In genomic region chr22:36238348-36239149, GRCh38 we compare ENCODE assay signal across 8 cellular contexts. TPM values are rescaled to one million over a fixed set of nuclear protein-coding genes. Genes with fewer than 3 reads are reported as not detected.
DNase-seq lines count a peak whose midpoint lies in the region; ATAC-seq and TF ChIP-seq lines count a peak whose summit lies in the region.

No MANE protein-coding gene starts in this region.

- H3K9me3 ChIP-seq in left ventricle myocardium inferior (replicated peaks) (no peaks in the 10 kb centered on the region), skeletal muscle satellite cell (replicated peaks; ENCODE audit: low read length) (no peaks in the 10 kb centered on the region)

- H3K27me3 ChIP-seq in left ventricle myocardium inferior (ENCODE audit: low read depth): no peaks in the 10 kb centered on the region
- no peaks in the 10 kb centered on the region for H3K27me3 ChIP-seq in skeletal muscle satellite cell (ENCODE audit: control insufficient read depth, insufficient read depth, low read length)

- peaks cover 0 to 5% (median 4%) of the 10 kb centered on the region in 7 donors for H3K9me3 Mint-ChIP-seq in CD14-positive monocyte
- H3K9me3 Mint-ChIP-seq in activated T-helper 1 cell treated with anti-CD3 and anti-CD28 coated beads, Interleukin-12 subunit alpha, Interleukin-12 subunit beta, Interleukin-2, Interleukin-4 antibody, amounts not matched to agents 30 ng/mL and 10 ng/mL and 1 ng/mL, durations not matched to agents 14 hours and 24 hours and 36 hours: peaks cover 16% of the 10 kb centered on the region

- peak overlapping the region; percentile 93 for H3K27ac ChIP-seq in left ventricle myocardium inferior (replicated peaks)

- intact Hi-C loops in CD14-positive monocyte (cut with micrococcal nuclease): no loop called here
- intact Hi-C loops in activated T-helper 1 cell treated with anti-CD3 and anti-CD28 coated beads, Interleukin-12 subunit alpha, Interleukin-12 subunit beta, Interleukin-2, Interleukin-4 antibody, amounts not matched to agents 30 ng/mL and 10 ng/mL and 1 ng/mL, durations not matched to agents 14 hours and 24 hours and 36 hours (cut with micrococcal nuclease): loop anchor here (1.0 to 10.0 kb wide), 9 partner anchors 16 to 590 kb away; partner anchors contain the start of genes APOL3, APOL6, EIF3D and FOXRED2
- intact Hi-C loops in left ventricle myocardium inferior (cut with micrococcal nuclease): no loop called here

- DNase-seq in CD14-positive monocyte (ENCODE audit: low spot score): peak; percentile 41
- no peak for DNase-seq in activated T-helper 1 cell treated with anti-CD3 and anti-CD28 coated beads, Interleukin-12 subunit alpha, Interleukin-12 subunit beta, Interleukin-2, Interleukin-4 antibody, amounts not matched to agents 30 ng/mL and 10 ng/mL and 1 ng/mL, durations not matched to agents 14 hours and 24 hours and 36 hours (ENCODE audit: low spot score)
- DNase-seq in left ventricle myocardium inferior: no peak
- DNase-seq in NCI-H2029 (lab: John Stamatoyannopoulos, UW): no peak
- DNase-seq in anterior cingulate cortex (lab: John Stamatoyannopoulos, UW): no peak

- ATAC-seq in HG03064 (IDR thresholded peaks at IDR 0.05; ENCODE audit: low read depth, unreplicated experiment) (peak; percentile 17), GM21515 (IDR thresholded peaks at IDR 0.05; ENCODE audit: unreplicated experiment) (no peak)

- H3K27ac Mint-ChIP-seq in CD14-positive monocyte: peak overlapping the region; percentile 94 to 96 (median 95)
- H3K27ac Mint-ChIP-seq in activated T-helper 1 cell treated with anti-CD3 and anti-CD28 coated beads, Interleukin-12 subunit alpha, Interleukin-12 subunit beta, Interleukin-2, Interleukin-4 antibody, amounts not matched to agents 30 ng/mL and 10 ng/mL and 1 ng/mL, durations not matched to agents 14 hours and 24 hours and 36 hours: peak overlapping the region; percentile 97

- H3K4me3 Mint-ChIP-seq in CD14-positive monocyte: peak overlapping the region; percentile 95 to 98
- peak overlapping the region; percentile 99 for H3K4me3 Mint-ChIP-seq in activated T-helper 1 cell treated with anti-CD3 and anti-CD28 coated beads, Interleukin-12 subunit alpha, Interleukin-12 subunit beta, Interleukin-2, Interleukin-4 antibody, amounts not matched to agents 30 ng/mL and 10 ng/mL and 1 ng/mL, durations not matched to agents 14 hours and 24 hours and 36 hours

- H3K36me3 ChIP-seq in left ventricle myocardium inferior: peaks cover 6% of the 10 kb centered on the region
- peaks cover 4% of the 10 kb centered on the region for H3K36me3 ChIP-seq in skeletal muscle satellite cell (ENCODE audit: insufficient read depth, low read length)

- H3K4me1 ChIP-seq in left ventricle myocardium inferior: peaks cover 66% of the 10 kb centered on the region
- peaks cover 28% of the 10 kb centered on the region for H3K4me1 ChIP-seq in skeletal muscle satellite cell (ENCODE audit: control insufficient read depth, insufficient read depth, low read length)

- peak overlapping the region; percentile 100 for H3K4me2 ChIP-seq in skeletal muscle satellite cell (ENCODE audit: low read length)

- H3K4me1 Mint-ChIP-seq in CD14-positive monocyte: peaks cover 48% of the 10 kb centered on the region
- H3K4me1 Mint-ChIP-seq in activated T-helper 1 cell treated with anti-CD3 and anti-CD28 coated beads, Interleukin-12 subunit alpha, Interleukin-12 subunit beta, Interleukin-2, Interleukin-4 antibody, amounts not matched to agents 30 ng/mL and 10 ng/mL and 1 ng/mL, durations not matched to agents 14 hours and 24 hours and 36 hours (ENCODE audit: low read depth): peaks cover 65% of the 10 kb centered on the region

- TF ChIP-seq CTCF in CD14-positive monocyte (IDR thresholded peaks at IDR 0.05) (no peak), left ventricle myocardium inferior (IDR thresholded peaks at IDR 0.05; ENCODE audit: borderline replicate concordance) (no peak)

- peaks cover 35 to 36% of the 10 kb centered on the region in 2 donors for H3K36me3 Mint-ChIP-seq in CD14-positive monocyte
- H3K36me3 Mint-ChIP-seq in activated T-helper 1 cell treated with anti-CD3 and anti-CD28 coated beads, Interleukin-12 subunit alpha, Interleukin-12 subunit beta, Interleukin-2, Interleukin-4 antibody, amounts not matched to agents 30 ng/mL and 10 ng/mL and 1 ng/mL, durations not matched to agents 14 hours and 24 hours and 36 hours (ENCODE audit: low read depth): peaks cover 45% of the 10 kb centered on the region

- H3K27me3 Mint-ChIP-seq in CD14-positive monocyte (ENCODE audit: low read depth in 3 of 3): peaks cover 0 to 2% (median 0%) of the 10 kb centered on the region in 3 donors
- H3K27me3 Mint-ChIP-seq in activated T-helper 1 cell treated with anti-CD3 and anti-CD28 coated beads, Interleukin-12 subunit alpha, Interleukin-12 subunit beta, Interleukin-2, Interleukin-4 antibody, amounts not matched to agents 30 ng/mL and 10 ng/mL and 1 ng/mL, durations not matched to agents 14 hours and 24 hours and 36 hours (ENCODE audit: insufficient read depth): no peaks in the 10 kb centered on the region

- H3K4me3 ChIP-seq in left ventricle myocardium inferior (peak overlapping the region; percentile 74), skeletal muscle satellite cell (ENCODE audit: low read length) (peak overlapping the region; percentile 79)

- H3K9ac ChIP-seq in skeletal muscle satellite cell (ENCODE audit: low read depth, low read length): peak overlapping the region; percentile 84

RNA-seq across cellular contexts. Expression of gene APOL2, which starts 0.8 kb away (rescaled TPM):
- polyA plus RNA-seq in CD14-positive monocyte: 10 to 100 TPM; 12.6 to 13.2 TPM
- 54.4 and 62.2 TPM in 2 replicates for total RNA-seq in activated T-helper 1 cell treated with anti-CD3 and anti-CD28 coated beads, Interleukin-12 subunit alpha, Interleukin-12 subunit beta, Interleukin-2, Interleukin-4 antibody, amounts not matched to agents 30 ng/mL and 10 ng/mL and 1 ng/mL, durations not matched to agents 14 hours and 24 hours and 36 hours
- total RNA-seq in left ventricle myocardium inferior: 69.6 TPM
- 28.4 and 36.5 TPM in 2 replicates for total RNA-seq in skeletal muscle satellite cell (2012; rRNA removed)

RNA-seq across cellular contexts. Expression of gene APOL1, which starts 14.4 kb away (rescaled TPM):
- 1 to 10 TPM; 3.4 to 6.1 TPM for polyA plus RNA-seq in CD14-positive monocyte
- total RNA-seq in activated T-helper 1 cell treated with anti-CD3 and anti-CD28 coated beads, Interleukin-12 subunit alpha, Interleukin-12 subunit beta, Interleukin-2, Interleukin-4 antibody, amounts not matched to agents 30 ng/mL and 10 ng/mL and 1 ng/mL, durations not matched to agents 14 hours and 24 hours and 36 hours: 36.7 and 37.1 TPM in 2 replicates
- total RNA-seq in left ventricle myocardium inferior: 15.2 TPM
- 4.4 and 4.6 TPM in 2 replicates for total RNA-seq in skeletal muscle satellite cell (2012; rRNA removed)

RNA-seq across cellular contexts. Expression of gene APOL4, which starts 36.9 kb away (rescaled TPM):
- 1 to 10 TPM in 1 of 2 donors, under 1 TPM in 1; 0.71 to 1.4 TPM for polyA plus RNA-seq in CD14-positive monocyte
- total RNA-seq in activated T-helper 1 cell treated with anti-CD3 and anti-CD28 coated beads, Interleukin-12 subunit alpha, Interleukin-12 subunit beta, Interleukin-2, Interleukin-4 antibody, amounts not matched to agents 30 ng/mL and 10 ng/mL and 1 ng/mL, durations not matched to agents 14 hours and 24 hours and 36 hours: 0.18 TPM in 1 of 2 replicates, not detected in the other
- total RNA-seq in left ventricle myocardium inferior: 4.7 TPM
- 1.7 TPM in 1 of 2 replicates, not detected in the other for total RNA-seq in skeletal muscle satellite cell (2012; rRNA removed)
